In genomic region chr1:23168079-23168461, GRCh38 we compare ENCODE assay signal across 8 cellular contexts. TPM values are rescaled to one million over a fixed set of nuclear protein-coding genes. Genes with fewer than 3 reads are reported as not detected.
DNase-seq lines count a peak whose midpoint lies in the region; ATAC-seq and TF ChIP-seq lines count a peak whose summit lies in the region.

No MANE protein-coding gene starts in this region.

- ATAC-seq in HG03280 (IDR thresholded peaks at IDR 0.05; ENCODE audit: unreplicated experiment) (peak; percentile 26), esophagus mucosa (peak; percentile 32), HG03432 (IDR thresholded peaks at IDR 0.05; ENCODE audit: unreplicated experiment) (no peak)

- no peak for TF ChIP-seq CTCF in Calu3 (IDR thresholded peaks at IDR 0.05; ENCODE audit: unreplicated experiment)
- TF ChIP-seq CTCF in neural crest cell (conservative IDR thresholded peaks at IDR 0.05), result no peak

- H3K27ac Mint-ChIP-seq in Calu3 (ENCODE audit: unreplicated experiment) (peak overlapping the region; percentile 66), neural crest cell (ENCODE audit: unreplicated experiment) (peak overlapping the region; percentile 99)

- intact Hi-C loops in Calu3 (cut with micrococcal nuclease; ENCODE audit: unreplicated experiment), result no loop called here

- H3K36me3 Mint-ChIP-seq in Calu3 (ENCODE audit: insufficient read depth, unreplicated experiment) (peaks cover 10% of the 10 kb centered on the region), neural crest cell (ENCODE audit: low read depth) (no peaks in the 10 kb centered on the region)

- H3K4me1 Mint-ChIP-seq in Calu3 (ENCODE audit: low read depth, unreplicated experiment), result no peaks in the 10 kb centered on the region
- peaks cover 35% of the 10 kb centered on the region for H3K4me1 Mint-ChIP-seq in neural crest cell

- BruUV-seq in Calu3 (replicated peaks; lab: Mats Ljungman, UMichigan), result no TSS peak

- CTCF ChIA-PET in Calu3 (lab: Charles Lee), result interaction anchor here (1.4 kb wide), 1 partner anchor 17 kb away, joined by 4 read pairs; no protein-coding TSS in a partner anchor

- DNase-seq in Calu3, result peak; percentile 14
- DNase-seq in activated CD4-positive, alpha-beta T cell treated with anti-CD3 and anti-CD28 coated beads for 48 hours, result peak; percentile 41
- DNase-seq in neural crest cell (ENCODE audit: low read depth, low spot score), result peak; percentile 25
- no peak for DNase-seq in NCI-H1105 (lab: John Stamatoyannopoulos, UW)
- no peak for DNase-seq in cerebellar cortex (ENCODE audit: low spot score)

- peak overlapping the region; percentile 82 for H3K4me3 Mint-ChIP-seq in Calu3 (ENCODE audit: low read depth, unreplicated experiment)
- H3K4me3 Mint-ChIP-seq in neural crest cell, result peak overlapping the region; percentile 98

- H3K9me3 Mint-ChIP-seq in Calu3 (ENCODE audit: low read depth, unreplicated experiment) (no peaks in the 10 kb centered on the region), neural crest cell (no peaks in the 10 kb centered on the region)

- H3K27me3 Mint-ChIP-seq in Calu3 (ENCODE audit: unreplicated experiment) (no peaks in the 10 kb centered on the region), neural crest cell (ENCODE audit: low read depth) (no peaks in the 10 kb centered on the region)

RNA-seq across cellular contexts. Expression of gene LUZP1, which starts 0.6 kb away (rescaled TPM):
- total RNA-seq in Calu3 (2022) (17.4 and 19.2 TPM in 2 replicates), esophagus mucosa (17.1 TPM), neural crest cell (31.3 and 31.4 TPM in 2 replicates)

RNA-seq across cellular contexts. Expression of gene HTR1D, which starts 49.2 kb away (rescaled TPM):
- total RNA-seq in Calu3 (2022) (1.1 and 1.7 TPM in 2 replicates), esophagus mucosa (not detected), neural crest cell (not detected in 2 replicates)

Comparison
In these comparisons a context has a peak if more than half of its experiments do, and no peak if none do; other contexts are left out.
1. DNase-seq: peak in Calu3 (single experiment), activated CD4-positive, alpha-beta T cell treated with anti-CD3 and anti-CD28 coated beads for 48 hours (single experiment) and neural crest cell (single experiment); none in NCI-H1105 (single experiment) and cerebellar cortex (single experiment).